ENCODE assay signal across 8 cellular contexts in genomic region chrX:9352243-9352642, GRCh38.
DNase-seq lines count a peak whose midpoint lies in the region; ATAC-seq, FAIRE-seq and TF ChIP-seq lines count a peak whose summit lies in the region.
"Had no signal": no experiment of that assay in that cellular context is flagged by ENCODE, and none has a peak within 500 bp of the region (broad histone marks: within the 10 kb centered on the region; RNA-seq: fewer than 3 reads in every experiment).

No MANE protein-coding gene starts in this region.

- TF ChIP-seq CTCF in Peyer's patch (IDR thresholded peaks at IDR 0.05) = no peak
- TF ChIP-seq CTCF in neutrophil (IDR thresholded peaks at IDR 0.05) = no peak
- TF ChIP-seq CTCF in endodermal cell (conservative IDR thresholded peaks at IDR 0.05) = no peak
- no peak for TF ChIP-seq CTCF in tibial nerve (IDR thresholded peaks at IDR 0.05)

- H3K36me3 ChIP-seq in Peyer's patch = no peaks in the 10 kb centered on the region
- H3K36me3 ChIP-seq in neutrophil = no peaks in the 10 kb centered on the region
- H3K36me3 ChIP-seq in endodermal cell (ENCODE audit: control insufficient read depth, insufficient read depth, low read length) = no peaks in the 10 kb centered on the region
- no peaks in the 10 kb centered on the region for H3K36me3 ChIP-seq in tibial nerve

- no peak for TF ChIP-seq EP300 in tibial nerve (IDR thresholded peaks at IDR 0.05)

- no peaks in the 10 kb centered on the region for H3K9me3 ChIP-seq in Peyer's patch
- no peaks in the 10 kb centered on the region for H3K9me3 ChIP-seq in neutrophil
- H3K9me3 ChIP-seq in endodermal cell (ENCODE audit: control insufficient read depth, low read length) = no peaks in the 10 kb centered on the region
- no peaks in the 10 kb centered on the region for H3K9me3 ChIP-seq in tibial nerve

- TF ChIP-seq POLR2A in Peyer's patch (IDR thresholded peaks at IDR 0.05) = no peak
- no peak for TF ChIP-seq POLR2A in tibial nerve (IDR thresholded peaks at IDR 0.05)

- no peak overlapping the region for H3K4me3 ChIP-seq in Peyer's patch
- peak overlapping the region; percentile 36 to 57 for H3K4me3 ChIP-seq in neutrophil (ENCODE audit: low read depth in 1 of 2, low read length in 1 of 2)
- H3K4me3 ChIP-seq in endodermal cell (ENCODE audit: low read length) = no peak overlapping the region
- H3K4me3 ChIP-seq in tibial nerve = no peak overlapping the region

- WGBS in endodermal cell (ENCODE audit: insufficient coverage in 1 of 2, insufficient read length in 1 of 2), 2 experiments = 83 to 100% methylated on average over 1 to 4 of the region's 4 CpGs
- 53 to 79% methylated on average over 4 of the region's 4 CpGs for WGBS in tibial nerve, 2 donors

- H3K4me3 Mint-ChIP-seq in endodermal cell = no peak overlapping the region

- H3K27ac Mint-ChIP-seq in endodermal cell = no peak overlapping the region

- DNase-seq in Peyer's patch = no peak
- DNase-seq in RCC 7860 (ENCODE audit: low spot score) = no peak
- DNase-seq in endodermal cell = no peak
- no peak for DNase-seq in tibial nerve (ENCODE audit: low spot score in 2 of 2)

- no peaks in the 10 kb centered on the region for H3K27me3 ChIP-seq in Peyer's patch
- H3K27me3 ChIP-seq in neutrophil = no peaks in the 10 kb centered on the region
- no peaks in the 10 kb centered on the region for H3K27me3 ChIP-seq in endodermal cell (ENCODE audit: control insufficient read depth, insufficient read depth, low read length, poor library complexity, severe bottlenecking)
- no peaks in the 10 kb centered on the region for H3K27me3 ChIP-seq in tibial nerve

- H3K27ac ChIP-seq in Peyer's patch = peak overlapping the region; percentile 9 to 40 (median 14)
- H3K27ac ChIP-seq in neutrophil = peak overlapping the region; percentile 95
- H3K27ac ChIP-seq in endodermal cell (ENCODE audit: low read depth, low read length) = no peak overlapping the region
- no peak overlapping the region for H3K27ac ChIP-seq in tibial nerve

- FAIRE-seq in RCC 7860 (lab: Jason Lieb, UNC) = no peak

- peaks cover 52% of the 10 kb centered on the region for H3K9me3 Mint-ChIP-seq in endodermal cell

- H3K27me3 Mint-ChIP-seq in endodermal cell (ENCODE audit: insufficient read depth) = peaks cover 4% of the 10 kb centered on the region

- no peaks in the 10 kb centered on the region for H3K36me3 Mint-ChIP-seq in endodermal cell (ENCODE audit: low read depth)

- no peak overlapping the region for H3K9ac ChIP-seq in endodermal cell (ENCODE audit: extremely low read depth, low read length, poor library complexity, severe bottlenecking)

- peaks cover 13% of the 10 kb centered on the region for H3K4me1 Mint-ChIP-seq in endodermal cell

- peak; percentile 57 for ATAC-seq in GM19023 (IDR thresholded peaks at IDR 0.05; ENCODE audit: unreplicated experiment)
- peak; percentile 61 for ATAC-seq in HG02763 (IDR thresholded peaks at IDR 0.05; ENCODE audit: unreplicated experiment)
- ATAC-seq: Panc1 had no signal

- no peaks in the 10 kb centered on the region for H3K4me1 ChIP-seq in Peyer's patch
- H3K4me1 ChIP-seq in neutrophil (ENCODE audit: control insufficient read depth in 1 of 2, insufficient read depth in 1 of 2, low read depth in 1 of 2, low read length in 1 of 2) = peaks cover 30 to 68% of the 10 kb centered on the region in 2 experiments
- no peaks in the 10 kb centered on the region for H3K4me1 ChIP-seq in endodermal cell (ENCODE audit: control insufficient read depth, insufficient read depth, low read length)
- H3K4me1 ChIP-seq in tibial nerve = no peaks in the 10 kb centered on the region

Comparison
In these comparisons a context has a peak if more than half of its experiments do, and no peak if none do; other contexts are left out.
1. H3K27ac ChIP-seq: peak in Peyer's patch (4 of 4) and neutrophil (single experiment); none in endodermal cell (single experiment) and tibial nerve (0 of 4).
2. H3K4me3 ChIP-seq: peak in neutrophil (2 of 2); none in Peyer's patch (0 of 4), endodermal cell (single experiment) and tibial nerve (0 of 4).